6 cellular contexts compared by ENCODE assay signal in the genomic region with DNA sequence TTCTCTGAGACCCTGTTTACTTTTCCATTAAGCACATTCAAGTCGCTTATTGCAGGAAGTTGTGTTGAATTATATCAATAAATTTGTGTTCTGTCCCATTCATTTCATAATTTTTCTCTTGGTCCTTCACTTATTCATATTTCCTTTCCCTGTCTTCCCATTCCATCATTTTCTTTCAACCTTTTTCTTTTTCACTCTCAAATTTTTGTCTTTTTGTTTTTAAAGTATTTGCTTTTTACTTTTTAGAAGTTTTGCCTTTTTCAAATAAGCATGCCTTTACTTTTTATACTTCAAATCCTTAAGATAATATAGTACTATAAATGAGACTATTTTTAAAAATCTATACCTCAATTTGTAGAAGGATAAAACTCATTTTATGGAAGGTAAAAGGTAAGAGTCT.
"Had no signal": no experiment of that assay in that cellular context is flagged by ENCODE, and none has a peak within 500 bp of the region (broad histone marks: within the 10 kb centered on the region; RNA-seq: fewer than 3 reads in every experiment).

No MANE protein-coding gene starts in this region.

- DNase-seq: IMR-90, KBM-7, KG1 had no signal

- H3K4me3 ChIP-seq: K562 had no signal

- ATAC-seq: K562 had no signal

- FAIRE-seq: HTR-8/SVneo, K562 had no signal

- H3K27ac ChIP-seq: HL-60 had no signal
